19 cellular contexts compared by ENCODE assay signal in the genomic region with DNA sequence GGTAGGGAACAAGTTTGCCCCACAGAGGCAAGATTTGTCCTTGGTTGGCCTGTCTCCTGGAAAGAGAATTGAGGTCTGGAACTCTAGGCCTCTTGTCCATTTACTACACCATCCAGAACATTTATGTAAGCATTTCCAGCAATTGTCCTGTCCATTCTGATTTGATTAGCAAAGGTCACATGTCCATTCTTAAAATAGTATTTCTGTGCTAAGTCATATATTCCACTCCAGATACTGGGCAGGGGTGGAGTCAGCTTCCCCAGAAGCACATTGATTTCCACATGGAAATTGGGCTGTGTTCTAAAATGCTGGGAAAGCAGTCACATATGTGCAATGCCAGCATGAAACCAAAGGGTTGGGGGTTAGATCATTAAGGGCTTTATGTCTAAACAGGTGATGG.
"Had no signal": no experiment of that assay in that cellular context is flagged by ENCODE, and none has a peak within 500 bp of the region (broad histone marks: within the 10 kb centered on the region; RNA-seq: fewer than 3 reads in every experiment).

No MANE protein-coding gene starts in this region.

- H3K36me3 ChIP-seq: esophagus squamous epithelium, gastrocnemius medialis, heart right ventricle, prostate gland, spleen, tibial artery, upper lobe of left lung, uterus had no signal

- H3K27ac ChIP-seq: esophagus squamous epithelium, gastrocnemius medialis, parathyroid adenoma, prostate gland, spleen, tibial artery, uterus had no signal

- H3K9me3 ChIP-seq: esophagus squamous epithelium, gastrocnemius medialis, heart right ventricle, prostate gland, spleen, tibial artery, upper lobe of left lung, uterus had no signal

- H3K4me1 ChIP-seq: esophagus squamous epithelium, gastrocnemius medialis, heart right ventricle, parathyroid adenoma, prostate gland, spleen, tibial artery, upper lobe of left lung, uterus had no signal

- H3K4me3 ChIP-seq: esophagus squamous epithelium, gastrocnemius medialis, heart right ventricle, prostate gland, spleen, tibial artery, upper lobe of left lung, uterus had no signal

- H3K27me3 ChIP-seq: esophagus squamous epithelium, gastrocnemius medialis, heart right ventricle, spleen, tibial artery, upper lobe of left lung, uterus had no signal

- ATAC-seq: gastrocnemius medialis; sciatic nerve; stimulated activated memory B cell treated with anti-CD40 and anti-IgM and Interleukin-4, amounts not matched to agents 10 μg/mL and 1 μg/mL and 100 μg/mL, for 72 hours had no signal

- DNase-seq: esophagus squamous epithelium; gastrocnemius medialis; heart right ventricle; hypothalamus; kidney glomerular epithelial cell; mesenchymal stem cell; naive B cell; occipital lobe; spleen; stimulated activated CD4-positive, alpha-beta T cell treated with anti-CD3 and anti-CD28 coated beads, Interleukin-15, amount 100 ng/mL, for 24 hours; stimulated activated CD4-positive, alpha-beta T cell treated with anti-CD3 and anti-CD28 coated beads, Interleukin-1b, Interleukin-23, amount 100 ng/mL, for 48 hours; stimulated activated CD4-positive, alpha-beta T cell treated with anti-CD3 and anti-CD28 coated beads, Interleukin-4, amount 100 ng/mL, for 24 hours; tibial artery; uterus had no signal
